In genomic region chr4:111869339-111869738, GRCh38 we compare ENCODE assay signal across 34 cellular contexts.
"Had no signal": no experiment of that assay in that cellular context is flagged by ENCODE, and none has a peak within 500 bp of the region (broad histone marks: within the 10 kb centered on the region; RNA-seq: fewer than 3 reads in every experiment).

No MANE protein-coding gene starts in this region.

- H3K36me3 ChIP-seq: MG63 had no signal

- DNase-seq: Karpas-422, Kasumi-1, MG63, MM.1S, MV-4-11, NCI-H1048, NCI-H1092, NCI-H1092 treated with DMSO at 0.1 percent for 48 hours, NCI-H1105, NCI-H1105 treated with DMSO at 0.1 percent for 48 hours, NCI-H1417, NCI-H1417 treated with DMSO at 0.1 percent for 48 hours, NCI-H1436, NCI-H1436 treated with DMSO at 0.1 percent for 48 hours, NCI-H146, NCI-H1694, NCI-H1694 treated with DMSO at 0.1 percent for 48 hours, NCI-H187, NCI-H187 treated with DMSO at 0.1 percent for 48 hours, NCI-H1930, NCI-H2029, NCI-H2029 treated with DMSO at 0.1 percent for 48 hours, NCI-H2081, NCI-H2081 treated with DMSO at 0.1 percent for 48 hours, NCI-H2107, NCI-H2171, NCI-H2171 treated with DMSO at 0.1 percent for 48 hours, NCI-H2227 treated with DMSO at 0.1 percent for 48 hours, NCI-H226, NCI-H345, NCI-H446, NCI-H446 treated with DMSO at 0.1 percent for 48 hours, NCI-H510A, NCI-H510A treated with DMSO at 0.1 percent for 48 hours had no signal

- H3K4me3 ChIP-seq: MG63 had no signal

- H3K9me3 ChIP-seq: MG63 had no signal

- H3K27me3 ChIP-seq: MG63 had no signal
